In the genomic region with DNA sequence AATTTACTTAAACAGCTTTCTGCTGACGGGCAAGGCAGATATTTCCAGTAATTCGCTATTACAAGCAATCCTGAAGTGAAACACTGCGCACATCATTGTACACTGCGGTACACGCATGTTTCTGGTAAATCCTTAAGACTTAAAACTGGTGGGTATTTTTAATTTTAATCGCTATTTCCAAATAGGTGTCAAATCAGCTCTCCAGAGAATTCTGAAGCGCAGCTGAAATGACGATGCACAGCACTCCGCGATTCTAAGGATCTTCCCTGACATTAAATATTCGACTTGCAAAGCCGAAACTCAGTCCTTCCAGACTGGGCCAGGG, we compare ENCODE assay signal across 8 cellular contexts. TPM values are rescaled to one million over a fixed set of nuclear protein-coding genes. Genes with fewer than 3 reads are reported as not detected.
DNase-seq lines count a peak whose midpoint lies in the region; ATAC-seq lines count a peak whose summit lies in the region.

No MANE protein-coding gene starts in this region.

- no peak for DNase-seq in activated naive CD4-positive, alpha-beta T cell (lab: John Stamatoyannopoulos, UW)
- peak in 1 of 2 donors; percentile 15 for DNase-seq in central memory CD8-positive, alpha-beta T cell (ENCODE audit: low spot score in 2 of 2)
- no peak for DNase-seq in amniotic stem cell (lab: John Stamatoyannopoulos, UW)
- no peak for DNase-seq in AG20443 (ENCODE audit: low spot score)
- no peak for DNase-seq in glomerular visceral epithelial cell (ENCODE audit: extremely low spot score)

- H3K27me3 Mint-ChIP-seq in activated naive CD4-positive, alpha-beta T cell treated with anti-CD3 and anti-CD28 coated beads, Interleukin-2, amount 50 U/mL, for 24 hours = no peaks in the 10 kb centered on the region
- no peaks in the 10 kb centered on the region for H3K27me3 Mint-ChIP-seq in central memory CD8-positive, alpha-beta T cell

- ATAC-seq in central memory CD8-positive, alpha-beta T cell (replicated peaks; ENCODE audit: extremely low read depth, poor library complexity, severe bottlenecking) = peak; percentile 42

- H3K9me3 ChIP-seq in HUES64 (ENCODE audit: insufficient read depth, low read depth, low read length) = no peaks in the 10 kb centered on the region
- no peaks in the 10 kb centered on the region for H3K9me3 ChIP-seq in mucosa of stomach (ENCODE audit: control insufficient read depth, low read length)

- peak overlapping the region; percentile 89 for H3K27ac ChIP-seq in HUES64 (ENCODE audit: low read depth, low read length)

- 4% methylated on average over 12 of the region's 12 CpGs for WGBS in HUES64

- peak overlapping the region; percentile 98 for H3K4me3 Mint-ChIP-seq in activated naive CD4-positive, alpha-beta T cell treated with anti-CD3 and anti-CD28 coated beads, Interleukin-2, amount 50 U/mL, for 24 hours
- peak overlapping the region; percentile 96 for H3K4me3 Mint-ChIP-seq in central memory CD8-positive, alpha-beta T cell

- peaks cover 27% of the 10 kb centered on the region for H3K4me1 Mint-ChIP-seq in activated naive CD4-positive, alpha-beta T cell treated with anti-CD3 and anti-CD28 coated beads, Interleukin-2, amount 50 U/mL, for 24 hours
- peaks cover 28% of the 10 kb centered on the region for H3K4me1 Mint-ChIP-seq in central memory CD8-positive, alpha-beta T cell

- no peaks in the 10 kb centered on the region for H3K9me3 Mint-ChIP-seq in activated naive CD4-positive, alpha-beta T cell treated with anti-CD3 and anti-CD28 coated beads, Interleukin-2, amount 50 U/mL, for 24 hours
- no peaks in the 10 kb centered on the region for H3K9me3 Mint-ChIP-seq in central memory CD8-positive, alpha-beta T cell

- H3K9ac ChIP-seq in HUES64 (ENCODE audit: low read depth, low read length) (peak overlapping the region; percentile 91), mucosa of stomach (ENCODE audit: low read length) (peak overlapping the region; percentile 94)

- peaks cover 22% of the 10 kb centered on the region for H3K36me3 Mint-ChIP-seq in activated naive CD4-positive, alpha-beta T cell treated with anti-CD3 and anti-CD28 coated beads, Interleukin-2, amount 50 U/mL, for 24 hours
- peaks cover 22% of the 10 kb centered on the region for H3K36me3 Mint-ChIP-seq in central memory CD8-positive, alpha-beta T cell (ENCODE audit: insufficient read depth)

- H3K4me1 ChIP-seq in HUES64 (ENCODE audit: insufficient read depth, low read length) (peaks cover 6% of the 10 kb centered on the region; the same call in 1 of the 2 replicates), mucosa of stomach (ENCODE audit: control insufficient read depth, insufficient read depth, low read length) (peaks cover 12% of the 10 kb centered on the region)

- H3K36me3 ChIP-seq in HUES64 (ENCODE audit: insufficient read depth, low read length) (peaks cover 28% of the 10 kb centered on the region), mucosa of stomach (ENCODE audit: control insufficient read depth, insufficient read depth, low read length) (no peaks in the 10 kb centered on the region)

- H3K27me3 ChIP-seq in HUES64 (ENCODE audit: insufficient read depth, low read length) (peaks cover 5% of the 10 kb centered on the region; the same call in 1 of the 2 replicates), mucosa of stomach (ENCODE audit: control insufficient read depth, insufficient read depth, low read length) (no peaks in the 10 kb centered on the region)

- peak overlapping the region; percentile 98 for H3K27ac Mint-ChIP-seq in activated naive CD4-positive, alpha-beta T cell treated with anti-CD3 and anti-CD28 coated beads, Interleukin-2, amount 50 U/mL, for 24 hours
- peak overlapping the region; percentile 98 for H3K27ac Mint-ChIP-seq in central memory CD8-positive, alpha-beta T cell (ENCODE audit: low read depth)

- H3K4me3 ChIP-seq in HUES64 (ENCODE audit: low read length) (peak overlapping the region; percentile 81), mucosa of stomach (ENCODE audit: low read length) (peak overlapping the region; percentile 94)

RNA-seq across cellular contexts. Expression of a gene that starts 0.3 kb away (rescaled TPM):
- 18.0 TPM for polyA plus RNA-seq in HUES64 (2013, experiment 1 of 2)
- 28.5 TPM for polyA plus RNA-seq in HUES64 (2013, experiment 2 of 2)

RNA-seq across cellular contexts. Expression of a gene that starts 20.9 kb away (rescaled TPM):
- not detected for polyA plus RNA-seq in HUES64 (2013, experiment 1 of 2)
- not detected for polyA plus RNA-seq in HUES64 (2013, experiment 2 of 2)

RNA-seq across cellular contexts. Expression of a gene that starts 42.3 kb away (rescaled TPM):
- 58.4 TPM for polyA plus RNA-seq in HUES64 (2013, experiment 1 of 2)
- polyA plus RNA-seq in HUES64 (2013, experiment 2 of 2) = 54.9 TPM

RNA-seq across cellular contexts. Expression of a gene that starts 42.4 kb away (rescaled TPM):
- polyA plus RNA-seq in HUES64 (2013, experiment 1 of 2) = 3.9 TPM
- polyA plus RNA-seq in HUES64 (2013, experiment 2 of 2) = 4.6 TPM
